Comparison of ENCODE assay signal across 27 cellular contexts in genomic region chr2:74537140-74537539, GRCh38. TPM values are rescaled to one million over a fixed set of nuclear protein-coding genes. Genes with fewer than 3 reads are reported as not detected.
DNase-seq lines count a peak whose midpoint lies in the region; FAIRE-seq and TF ChIP-seq lines count a peak whose summit lies in the region.
"Had no signal": no experiment of that assay in that cellular context is flagged by ENCODE, and none has a peak within 500 bp of the region (broad histone marks: within the 10 kb centered on the region; RNA-seq: fewer than 3 reads in every experiment).

No MANE protein-coding gene starts in this region.

- H3K4me3 ChIP-seq in astrocyte (ENCODE audit: insufficient read depth, low read depth, low read length) (no peak overlapping the region), osteoblast (ENCODE audit: insufficient read depth, low read length) (no peak overlapping the region)
- H3K4me3 ChIP-seq: A549; BLaER1 treated with 17β-estradiol and CSF1 and Interleukin-3, amounts not matched to agents 10 nM and 100 nM; GM12878; MG63 had no signal

- no peaks in the 10 kb centered on the region for H3K27me3 ChIP-seq in astrocyte (ENCODE audit: insufficient read depth, low read length)
- no peaks in the 10 kb centered on the region for H3K27me3 ChIP-seq in osteoblast (ENCODE audit: insufficient read depth, low read length)
- H3K27me3 ChIP-seq: BLaER1 treated with 17β-estradiol and CSF1 and Interleukin-3, amounts not matched to agents 10 nM and 100 nM; MG63 had no signal

- H3K36me3 ChIP-seq in astrocyte (ENCODE audit: insufficient read depth, low read length) (peaks cover 11% of the 10 kb centered on the region), osteoblast (ENCODE audit: insufficient read depth, low read length) (peaks cover 75% of the 10 kb centered on the region)

- H3K4me1 ChIP-seq in astrocyte (ENCODE audit: insufficient read depth, low read length) (no peaks in the 10 kb centered on the region), osteoblast (ENCODE audit: insufficient read depth, low read length) (no peaks in the 10 kb centered on the region)
- H3K4me1 ChIP-seq: A549, Caco-2 had no signal

- H3K36me3 Mint-ChIP-seq in HFFc6 (ENCODE audit: low read depth): peaks cover 6% of the 10 kb centered on the region
- peaks cover 10% of the 10 kb centered on the region for H3K36me3 Mint-ChIP-seq in astrocyte (ENCODE audit: low read depth, unreplicated experiment)

- no peaks in the 10 kb centered on the region for H3K27me3 Mint-ChIP-seq in HFFc6 (ENCODE audit: insufficient read depth)
- H3K27me3 Mint-ChIP-seq in astrocyte (ENCODE audit: low read depth, unreplicated experiment): peaks cover 3% of the 10 kb centered on the region

- H3K4me1 Mint-ChIP-seq in HFFc6 (ENCODE audit: low read depth) (peaks cover 20% of the 10 kb centered on the region), astrocyte (ENCODE audit: low read depth, unreplicated experiment) (peaks cover 3% of the 10 kb centered on the region)

- H3K4me2 ChIP-seq in astrocyte (ENCODE audit: low read length): no peak overlapping the region
- H3K4me2 ChIP-seq in osteoblast (ENCODE audit: insufficient read depth, low read length): no peak overlapping the region
- H3K4me2 ChIP-seq: A549; BLaER1 treated with 17β-estradiol and CSF1 and Interleukin-3, amounts not matched to agents 10 nM and 100 nM had no signal

- H3K9me3 Mint-ChIP-seq in HFFc6 (no peaks in the 10 kb centered on the region), astrocyte (ENCODE audit: unreplicated experiment) (no peaks in the 10 kb centered on the region)
- H3K9me3 Mint-ChIP-seq: CD4-positive, alpha-beta memory T cell had no signal

- no peak for FAIRE-seq in astrocyte (lab: Jason Lieb, UNC)
- FAIRE-seq: A549, GM12878 had no signal

- H3K27ac ChIP-seq in astrocyte (ENCODE audit: low read depth, low read length) (no peak overlapping the region), osteoblast (ENCODE audit: low read depth, low read length) (peak overlapping the region; percentile 10)
- H3K27ac ChIP-seq: A549; BLaER1 treated with 17β-estradiol and CSF1 and Interleukin-3, amounts not matched to agents 10 nM and 100 nM had no signal

- H3K27ac Mint-ChIP-seq in HFFc6 (peak overlapping the region; percentile 65), astrocyte (ENCODE audit: unreplicated experiment) (no peak overlapping the region)
- H3K27ac Mint-ChIP-seq: CD4-positive, alpha-beta memory T cell had no signal

- H3K4me3 Mint-ChIP-seq in HFFc6 (no peak overlapping the region), astrocyte (ENCODE audit: unreplicated experiment) (peak overlapping the region; percentile 22)
- H3K4me3 Mint-ChIP-seq: CD4-positive, alpha-beta memory T cell had no signal

- peaks cover 9% of the 10 kb centered on the region for H4K20me1 ChIP-seq in astrocyte (ENCODE audit: insufficient read depth, low read length)
- no peaks in the 10 kb centered on the region for H4K20me1 ChIP-seq in osteoblast (ENCODE audit: insufficient read depth, low read length)

- no peak overlapping the region for H2AFZ ChIP-seq in astrocyte (ENCODE audit: low read depth, low read length)
- H2AFZ ChIP-seq in osteoblast (ENCODE audit: low read length): no peak overlapping the region

- no peak overlapping the region for H3K9ac ChIP-seq in astrocyte (ENCODE audit: low read length)
- H3K9ac ChIP-seq: BLaER1 treated with 17β-estradiol and CSF1 and Interleukin-3, amounts not matched to agents 10 nM and 100 nM had no signal

- TF ChIP-seq CTCF in HFFc6 (IDR thresholded peaks at IDR 0.05) (no peak), astrocyte (IDR thresholded peaks at IDR 0.05; ENCODE audit: insufficient read depth, low read depth, low read length) (no peak), osteoblast (IDR thresholded peaks at IDR 0.05; ENCODE audit: extremely low read depth, low read depth, low read length) (no peak)

- no peaks in the 10 kb centered on the region for H3K9me3 ChIP-seq in astrocyte (ENCODE audit: insufficient read depth, low read depth, low read length)
- no peaks in the 10 kb centered on the region for H3K9me3 ChIP-seq in osteoblast (ENCODE audit: low read depth, low read length)
- H3K9me3 ChIP-seq: A549; BLaER1 treated with 17β-estradiol and CSF1 and Interleukin-3, amounts not matched to agents 10 nM and 100 nM; Caco-2; MG63 had no signal

- DNase-seq in HFFc6 (peak; percentile 19), astrocyte (ENCODE audit: low read depth) (no peak), fibroblast of peridontal ligament (ENCODE audit: extremely low read depth) (peak; percentile 31), osteoblast (ENCODE audit: insufficient read length, low spot score, missing footprints) (peak; percentile 80), islet precursor cell (no peak), SHP77 treated with DMSO at 0.1 percent for 48 hours (lab: John Stamatoyannopoulos, UW) (no peak), NCI-H187 (lab: John Stamatoyannopoulos, UW) (no peak)
- DNase-seq in activated T-cell treated with anti-CD3 and anti-CD28 coated beads, Interleukin-2, amount 50 U/mL, for 48 hours: no peak
- DNase-seq: AML-193; Caco-2; CD4-positive, alpha-beta memory T cell; EL; GDM1; KBM-7; MG63; NCI-H1105 treated with DMSO at 0.1 percent for 48 hours; NCI-H2029 treated with DMSO at 0.1 percent for 48 hours; NCI-H446 treated with DMSO at 0.1 percent for 48 hours; NCI-H526; NCI-H82; NK-92 treated with Interleukin-12 subunit alpha and Interleukin-12 subunit beta, amount 100 ng/mL, for 24 hours; PC-3; Right ventricle myocardium superior had no signal

- no peaks in the 10 kb centered on the region for H3K79me2 ChIP-seq in astrocyte (ENCODE audit: insufficient read depth, low read length)
- peaks cover 10% of the 10 kb centered on the region for H3K79me2 ChIP-seq in osteoblast (ENCODE audit: insufficient read depth, low read length)

RNA-seq across cellular contexts. Expression of gene HTRA2, which starts 7.4 kb away (rescaled TPM):
- 10 to 100 TPM; 29.7 to 43.3 (median 33.6) TPM for total RNA-seq in HFFc6 (2021; fragmentation: NEBNext Ultra II Directional; extraction: Animal tissue kit (Norgen Biotek cat#: 25700))
- total RNA-seq in astrocyte (24.4 and 25.3 TPM in 2 replicates), osteoblast (51.8 and 53.6 TPM in 2 replicates)

RNA-seq across cellular contexts. Expression of gene AUP1, which starts 7.6 kb away (rescaled TPM):
- 100 to 1,000 TPM in 2 of 6 experiments, 10 to 100 TPM in 4; 81.0 to 119 (median 94.6) TPM for total RNA-seq in HFFc6 (2021; fragmentation: NEBNext Ultra II Directional; extraction: Animal tissue kit (Norgen Biotek cat#: 25700))
- total RNA-seq in astrocyte (82.5 and 82.8 TPM in 2 replicates), osteoblast (82.9 and 86.3 TPM in 2 replicates)

RNA-seq across cellular contexts. Expression of gene DQX1, which starts 11.1 kb away (rescaled TPM):
- under 1 TPM in 2 of 6 experiments, not detected in 4; 0.14 to 0.40 TPM for total RNA-seq in HFFc6 (2021; fragmentation: NEBNext Ultra II Directional; extraction: Animal tissue kit (Norgen Biotek cat#: 25700))
- total RNA-seq in astrocyte (0.73 and 0.84 TPM in 2 replicates), osteoblast (not detected in 2 replicates)
- total RNA-seq: LHCN-M2, Right ventricle myocardium superior had no signal

RNA-seq across cellular contexts. Expression of gene LOXL3, which starts 16.6 kb away (rescaled TPM):
- 10 to 100 TPM; 59.4 to 76.5 (median 64.1) TPM for total RNA-seq in HFFc6 (2021; fragmentation: NEBNext Ultra II Directional; extraction: Animal tissue kit (Norgen Biotek cat#: 25700))
- total RNA-seq in astrocyte (17.6 and 33.8 TPM in 2 replicates), osteoblast (64.8 and 97.4 TPM in 2 replicates)

RNA-seq across cellular contexts. Expression of gene DOK1, which starts 17.4 kb away (rescaled TPM):
- total RNA-seq in HFFc6 (2021; fragmentation: NEBNext Ultra II Directional; extraction: Animal tissue kit (Norgen Biotek cat#: 25700)): 10 to 100 TPM; 17.3 to 38.4 (median 31.5) TPM
- 19.1 and 19.3 TPM in 2 replicates for total RNA-seq in astrocyte
- total RNA-seq in osteoblast: 89.8 and 93.1 TPM in 2 replicates

Comparison
In these comparisons a context has a peak if more than half of its experiments do, and no peak if none do; other contexts are left out.
1. DNase-seq: peak in HFFc6 (single experiment), fibroblast of peridontal ligament (single experiment) and osteoblast (single experiment); none in astrocyte (single experiment), islet precursor cell (single experiment), SHP77 treated with DMSO at 0.1 percent for 48 hours (single experiment), activated T-cell treated with anti-CD3 and anti-CD28 coated beads, Interleukin-2, amount 50 U/mL, for 48 hours (0 of 2) and NCI-H187 (0 of 2).